In genomic region chr1:76759950-76760349, GRCh38 we compare ENCODE assay signal across 9 cellular contexts.
A peak's percentile ranks its signal among the peaks of the same experiment; 100 is the strongest.
DNase-seq lines count a peak whose midpoint lies in the region; ATAC-seq and TF ChIP-seq lines count a peak whose summit lies in the region.
"Had no signal": no experiment of that assay in that cellular context is flagged by ENCODE, and none has a peak within 500 bp of the region (broad histone marks: within the 10 kb centered on the region; RNA-seq: fewer than 3 reads in every experiment).

No MANE protein-coding gene starts in this region.

- no peak for TF ChIP-seq POLR2A in lower leg skin (IDR thresholded peaks at IDR 0.05)

- no peaks in the 10 kb centered on the region for H3K36me3 Mint-ChIP-seq in activated CD8-positive, alpha-beta T cell treated with anti-CD3 and anti-CD28 coated beads for 36 hours (ENCODE audit: low read depth)
- H3K36me3 Mint-ChIP-seq in activated CD8-positive, alpha-beta T cell treated with anti-CD3 and anti-CD28 coated beads, Interleukin-2, amount 10 ng/mL, durations not matched to agents 7 days and 5 days (ENCODE audit: low read depth), result no peaks in the 10 kb centered on the region
- no peaks in the 10 kb centered on the region for H3K36me3 Mint-ChIP-seq in CD8-positive, alpha-beta memory T cell

- peaks cover 10% of the 10 kb centered on the region for H3K27me3 Mint-ChIP-seq in activated CD8-positive, alpha-beta T cell treated with anti-CD3 and anti-CD28 coated beads for 36 hours
- H3K27me3 Mint-ChIP-seq in activated CD8-positive, alpha-beta T cell treated with anti-CD3 and anti-CD28 coated beads, Interleukin-2, amount 10 ng/mL, durations not matched to agents 7 days and 5 days (ENCODE audit: low read depth), result peaks cover 11% of the 10 kb centered on the region
- H3K27me3 Mint-ChIP-seq in CD8-positive, alpha-beta memory T cell, result peaks cover 3 to 9% of the 10 kb centered on the region in 2 donors

- BruUV-seq in mammary epithelial cell (replicated peaks; lab: Mats Ljungman, UMichigan), result no TSS peak

- no peaks in the 10 kb centered on the region for H3K79me2 ChIP-seq in mammary epithelial cell (ENCODE audit: insufficient read depth, low read length)

- no peaks in the 10 kb centered on the region for H3K36me3 ChIP-seq in mammary epithelial cell (ENCODE audit: insufficient read depth, low read length)
- H3K36me3 ChIP-seq in CD8-positive, alpha-beta memory T cell (ENCODE audit: insufficient read depth, low read length), result no peaks in the 10 kb centered on the region
- H3K36me3 ChIP-seq: tibial artery had no signal

- WGBS in mammary epithelial cell (ENCODE audit: low coverage, missing lambda C conversion rate), result 65% methylated on average over 4 of the region's 4 CpGs
- 60 to 63% methylated on average over 4 of the region's 4 CpGs for WGBS in lower leg skin, 2 donors

- no peak overlapping the region for H3K27ac Mint-ChIP-seq in activated CD8-positive, alpha-beta T cell treated with anti-CD3 and anti-CD28 coated beads for 36 hours
- no peak overlapping the region for H3K27ac Mint-ChIP-seq in activated CD8-positive, alpha-beta T cell treated with anti-CD3 and anti-CD28 coated beads, Interleukin-2, amount 10 ng/mL, durations not matched to agents 7 days and 5 days
- H3K27ac Mint-ChIP-seq in CD8-positive, alpha-beta memory T cell, result no peak overlapping the region

- no peak overlapping the region for H3K9ac ChIP-seq in mammary epithelial cell (ENCODE audit: insufficient read depth, low read length)

- no peak overlapping the region for H3K4me3 ChIP-seq in mammary epithelial cell (replicated peaks in 1 of 3; ENCODE audit: insufficient read depth in 1 of 3, low read depth in 2 of 3, low read length in 3 of 3)
- no peak overlapping the region for H3K4me3 ChIP-seq in lower leg skin (ENCODE audit: low read depth, poor library complexity, severe bottlenecking)
- H3K4me3 ChIP-seq in CD8-positive, alpha-beta memory T cell (ENCODE audit: low read length), result no peak overlapping the region
- H3K4me3 ChIP-seq: tibial artery had no signal

- H4K20me1 ChIP-seq in mammary epithelial cell (ENCODE audit: insufficient read depth, low read length), result no peaks in the 10 kb centered on the region

- CTCF ChIA-PET in activated CD8-positive, alpha-beta T cell treated with anti-CD3 and anti-CD28 coated beads for 36 hours (lab: Charles Lee), result no interaction called here
- CTCF ChIA-PET in activated CD8-positive, alpha-beta T cell treated with anti-CD3 and anti-CD28 coated beads, Interleukin-2, amount 10 ng/mL, durations not matched to agents 7 days and 5 days (lab: Charles Lee), result no interaction called here
- CTCF ChIA-PET in mammary epithelial cell (lab: Charles Lee; ENCODE audit: low non-redundant PET), result no interaction called here
- CTCF ChIA-PET in CD8-positive, alpha-beta memory T cell (lab: Charles Lee), result no interaction called here

- no peak overlapping the region for H3K4me3 Mint-ChIP-seq in activated CD8-positive, alpha-beta T cell treated with anti-CD3 and anti-CD28 coated beads for 36 hours
- H3K4me3 Mint-ChIP-seq in activated CD8-positive, alpha-beta T cell treated with anti-CD3 and anti-CD28 coated beads, Interleukin-2, amount 10 ng/mL, durations not matched to agents 7 days and 5 days, result no peak overlapping the region
- no peak overlapping the region for H3K4me3 Mint-ChIP-seq in CD8-positive, alpha-beta memory T cell

- TF ChIP-seq CTCF in activated CD8-positive, alpha-beta T cell treated with anti-CD3 and anti-CD28 coated beads for 36 hours (IDR thresholded peaks at IDR 0.05), result no peak
- TF ChIP-seq CTCF in mammary epithelial cell (conservative IDR thresholded peaks at IDR 0.05 in 1 of 2, IDR thresholded peaks at IDR 0.05 in 1 of 2; ENCODE audit: extremely low read depth in 1 of 2, insufficient read depth in 1 of 2, low read depth in 1 of 2, low read length in 2 of 2), result no peak
- no peak for TF ChIP-seq CTCF in lower leg skin (IDR thresholded peaks at IDR 0.05)

- no peaks in the 10 kb centered on the region for H3K9me3 ChIP-seq in mammary epithelial cell (replicated peaks; ENCODE audit: insufficient read depth, low read length)
- no peaks in the 10 kb centered on the region for H3K9me3 ChIP-seq in CD8-positive, alpha-beta memory T cell (ENCODE audit: low read length)
- H3K9me3 ChIP-seq: tibial artery had no signal

- H3K4me1 Mint-ChIP-seq in activated CD8-positive, alpha-beta T cell treated with anti-CD3 and anti-CD28 coated beads for 36 hours (ENCODE audit: low read depth), result no peaks in the 10 kb centered on the region
- no peaks in the 10 kb centered on the region for H3K4me1 Mint-ChIP-seq in activated CD8-positive, alpha-beta T cell treated with anti-CD3 and anti-CD28 coated beads, Interleukin-2, amount 10 ng/mL, durations not matched to agents 7 days and 5 days (ENCODE audit: low read depth)
- H3K4me1 Mint-ChIP-seq in CD8-positive, alpha-beta memory T cell, result no peaks in the 10 kb centered on the region

- peak; percentile 14 for DNase-seq in activated CD8-positive, alpha-beta T cell treated with anti-CD3 and anti-CD28 coated beads for 36 hours
- no peak for DNase-seq in activated CD8-positive, alpha-beta T cell treated with anti-CD3 and anti-CD28 coated beads, Interleukin-2, amount 10 ng/mL, durations not matched to agents 7 days and 5 days
- DNase-seq in NCI-H2227 (lab: John Stamatoyannopoulos, UW; ENCODE audit: unreplicated experiment) (peak; percentile 80), mammary epithelial cell (peak; percentile 5), T-helper 9 cell (no peak), lower leg skin (ENCODE audit: low spot score in 2 of 2) (no peak)
- peak; percentile 4 for DNase-seq in stimulated activated naive CD8-positive, alpha-beta T cell treated with anti-CD3 and anti-CD28 coated beads, Interleukin-15, Interleukin-2, amounts not matched to agents 100 U/mL and 50 U/mL, for 24 hours
- no peak for DNase-seq in CD8-positive, alpha-beta memory T cell
- DNase-seq: tibial artery had no signal

- no peaks in the 10 kb centered on the region for H3K9me3 Mint-ChIP-seq in activated CD8-positive, alpha-beta T cell treated with anti-CD3 and anti-CD28 coated beads for 36 hours
- no peaks in the 10 kb centered on the region for H3K9me3 Mint-ChIP-seq in activated CD8-positive, alpha-beta T cell treated with anti-CD3 and anti-CD28 coated beads, Interleukin-2, amount 10 ng/mL, durations not matched to agents 7 days and 5 days (ENCODE audit: insufficient read depth)
- H3K9me3 Mint-ChIP-seq in CD8-positive, alpha-beta memory T cell, result peaks cover 0 to 4% (median 0%) of the 10 kb centered on the region in 5 donors

- H2AFZ ChIP-seq in mammary epithelial cell (ENCODE audit: low read depth, low read length), result no peak overlapping the region

- no peak overlapping the region for H3K27ac ChIP-seq in mammary epithelial cell (ENCODE audit: insufficient read depth, low read depth, low read length)
- H3K27ac ChIP-seq in CD8-positive, alpha-beta memory T cell (ENCODE audit: low read depth, low read length), result no peak overlapping the region
- H3K27ac ChIP-seq: tibial artery had no signal

- POLR2A ChIA-PET in activated CD8-positive, alpha-beta T cell treated with anti-CD3 and anti-CD28 coated beads for 36 hours (lab: Charles Lee), result no interaction called here
- POLR2A ChIA-PET in activated CD8-positive, alpha-beta T cell treated with anti-CD3 and anti-CD28 coated beads, Interleukin-2, amount 10 ng/mL, durations not matched to agents 7 days and 5 days (lab: Charles Lee), result no interaction called here
- POLR2A ChIA-PET in CD8-positive, alpha-beta memory T cell (lab: Charles Lee), result no interaction called here

- in situ Hi-C loops in mammary epithelial cell (cut with MboI; ENCODE audit: low sequenced_read_pairs in 2 of 2), result no loop called here

- ATAC-seq in activated CD8-positive, alpha-beta T cell treated with anti-CD3 and anti-CD28 coated beads for 36 hours, result no peak
- no peak for ATAC-seq in activated CD8-positive, alpha-beta T cell treated with anti-CD3 and anti-CD28 coated beads, Interleukin-2, amount 10 ng/mL, durations not matched to agents 7 days and 5 days
- ATAC-seq in stimulated activated naive CD8-positive, alpha-beta T cell treated with anti-CD3 and anti-CD28 coated beads, Interleukin-15, Interleukin-2, amounts not matched to agents 100 U/mL and 50 U/mL, for 24 hours, result no peak

- no peaks in the 10 kb centered on the region for H3K4me1 ChIP-seq in mammary epithelial cell (ENCODE audit: insufficient read depth, low read length)
- H3K4me1 ChIP-seq in CD8-positive, alpha-beta memory T cell (ENCODE audit: insufficient read depth, low read length), result no peaks in the 10 kb centered on the region
- H3K4me1 ChIP-seq: tibial artery had no signal

- intact Hi-C loops in activated CD8-positive, alpha-beta T cell treated with anti-CD3 and anti-CD28 coated beads for 36 hours (cut with micrococcal nuclease), result no loop called here
- intact Hi-C loops in mammary epithelial cell (cut with micrococcal nuclease) (no loop called here), lower leg skin (cut with DNase I; ENCODE audit: low total_unique reads) (no loop called here)

- H3K4me2 ChIP-seq in mammary epithelial cell (ENCODE audit: insufficient read depth, low read depth, low read length), result no peak overlapping the region

- H3K27me3 ChIP-seq in mammary epithelial cell (ENCODE audit: insufficient read depth, low read length), result peaks cover 1% of the 10 kb centered on the region
- H3K27me3 ChIP-seq in CD8-positive, alpha-beta memory T cell (ENCODE audit: insufficient read depth, low read length, poor library complexity, severe bottlenecking), result no peaks in the 10 kb centered on the region
- H3K27me3 ChIP-seq: tibial artery had no signal

- dilution Hi-C loops in mammary epithelial cell (cut with HindIII; ENCODE audit: low sequenced_read_pairs), result no loop called here

Comparison
In these comparisons a context has a peak if more than half of its experiments do, and no peak if none do; other contexts are left out.
1. DNase-seq: peak in activated CD8-positive, alpha-beta T cell treated with anti-CD3 and anti-CD28 coated beads for 36 hours (single experiment), NCI-H2227 (single experiment), mammary epithelial cell (single experiment) and stimulated activated naive CD8-positive, alpha-beta T cell treated with anti-CD3 and anti-CD28 coated beads, Interleukin-15, Interleukin-2, amounts not matched to agents 100 U/mL and 50 U/mL, for 24 hours (single experiment); none in activated CD8-positive, alpha-beta T cell treated with anti-CD3 and anti-CD28 coated beads, Interleukin-2, amount 10 ng/mL, durations not matched to agents 7 days and 5 days (single experiment), T-helper 9 cell (single experiment), lower leg skin (0 of 2) and CD8-positive, alpha-beta memory T cell (0 of 5).